Comparison of ENCODE assay signal across 13 cellular contexts in the genomic region with DNA sequence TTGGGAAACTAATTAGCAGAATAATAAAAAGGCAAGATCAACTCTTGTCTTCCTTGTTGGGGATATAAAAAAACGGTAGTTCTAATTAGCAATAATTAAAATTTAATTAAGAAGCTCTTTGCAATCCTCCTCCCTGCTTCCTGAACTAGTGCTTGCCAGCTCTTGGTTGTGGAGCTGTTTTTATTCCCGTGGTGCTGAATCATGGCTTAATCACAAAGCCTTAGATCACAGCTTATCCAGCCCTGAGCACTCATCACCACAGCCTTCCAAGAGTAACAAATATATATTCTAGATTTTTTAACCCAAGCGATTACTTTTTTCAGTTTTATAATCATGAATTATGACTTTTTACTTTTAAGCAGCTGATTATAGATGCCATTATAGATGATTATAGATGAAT.
A peak's percentile ranks its signal among the peaks of the same experiment; 100 is the strongest.
DNase-seq lines count a peak whose midpoint lies in the region; ATAC-seq, FAIRE-seq and TF ChIP-seq lines count a peak whose summit lies in the region.
"Had no signal": no experiment of that assay in that cellular context is flagged by ENCODE, and none has a peak within 500 bp of the region (broad histone marks: within the 10 kb centered on the region; RNA-seq: fewer than 3 reads in every experiment).

No MANE protein-coding gene starts in this region.

- no peak overlapping the region for H4K5ac ChIP-seq in H1 (ENCODE audit: insufficient read length, low read depth, low read length)

- TF ChIP-seq CTCF in H1 (IDR thresholded peaks at IDR 0.05; ENCODE audit: control extremely low read depth in 1 of 3, insufficient read depth in 1 of 3, low read depth in 1 of 3, low read length in 3 of 3), result no peak
- no peak for TF ChIP-seq CTCF in neural progenitor cell (IDR thresholded peaks at IDR 0.05)

- no peak for TF ChIP-seq RAD21 in H1 (IDR thresholded peaks at IDR 0.05 in 1 of 2, conservative IDR thresholded peaks at IDR 0.05 in 1 of 2; ENCODE audit: low read depth in 2 of 2, low read length in 2 of 2)

- no peak overlapping the region for H3K14ac ChIP-seq in H1 (ENCODE audit: insufficient read length)

- H3K4ac ChIP-seq in H1 (replicated peaks; ENCODE audit: insufficient read length, low read depth, low read length), result no peak overlapping the region

- no peaks in the 10 kb centered on the region for H3K36me3 Mint-ChIP-seq in neural progenitor cell
- H3K36me3 Mint-ChIP-seq in activated CD8-positive, alpha-beta T cell treated with anti-CD3 and anti-CD28 coated beads, Interleukin-2, amount 10 ng/mL, durations not matched to agents 7 days and 5 days (ENCODE audit: low read depth), result no peaks in the 10 kb centered on the region
- H3K36me3 Mint-ChIP-seq: activated CD8-positive, alpha-beta memory T cell treated with anti-CD3 and anti-CD28 coated beads, Interleukin-2, amount 10 ng/mL, durations not matched to agents 7 days and 5 days had no signal

- DNase-seq in DMS53 (lab: John Stamatoyannopoulos, UW), result peak; percentile 1
- no peak for DNase-seq in DMS53 treated with DMSO at 0.1 percent for 48 hours (lab: John Stamatoyannopoulos, UW; ENCODE audit: unreplicated experiment)
- DNase-seq in NT2/D1 (ENCODE audit: low read depth, low spot score), result peak; percentile 3
- no peak for DNase-seq in H1 (ENCODE audit: low read depth in 1 of 2, low spot score in 2 of 2)
- DNase-seq in neural progenitor cell (ENCODE audit: low spot score), result peak; percentile 49
- no peak for DNase-seq in T-helper 9 cell
- no peak for DNase-seq in NCI-H187 (lab: John Stamatoyannopoulos, UW)
- no peak for DNase-seq in activated CD8-positive, alpha-beta T cell treated with anti-CD3 and anti-CD28 coated beads, Interleukin-2, amount 10 ng/mL, durations not matched to agents 7 days and 5 days
- DNase-seq: 8988T; activated CD8-positive, alpha-beta memory T cell treated with anti-CD3 and anti-CD28 coated beads, Interleukin-2, amount 10 ng/mL, durations not matched to agents 7 days and 5 days; body of pancreas; NCI-H2107 had no signal

- no peaks in the 10 kb centered on the region for H3F3A ChIP-seq in neural progenitor cell (ENCODE audit: low read depth)

- no peak for FAIRE-seq in H1 (lab: Jason Lieb, UNC)

- no peak overlapping the region for H2BK12ac ChIP-seq in H1 (ENCODE audit: low read depth, low read length)

- no peak for TF ChIP-seq EP300 in H1 (IDR thresholded peaks at IDR 0.05; ENCODE audit: borderline replicate concordance in 1 of 2, low read depth in 2 of 2, low read length in 2 of 2)

- H3K9ac ChIP-seq in NT2/D1 (ENCODE audit: insufficient read length, low read depth), result no peak overlapping the region
- no peak overlapping the region for H3K9ac ChIP-seq in H1 (replicated peaks in 1 of 4; ENCODE audit: extremely low read depth in 1 of 4, low read depth in 3 of 4, low read length in 3 of 4)
- no peak overlapping the region for H3K9ac ChIP-seq in neural progenitor cell

- peaks cover 4% of the 10 kb centered on the region for H3K27me3 ChIP-seq in NT2/D1 (ENCODE audit: insufficient read depth, insufficient read length)
- H3K27me3 ChIP-seq in H1 (replicated peaks in 1 of 4; ENCODE audit: control insufficient read depth in 3 of 4, extremely low read depth in 1 of 4, insufficient read depth in 3 of 4, low read length in 3 of 4), result no peaks in the 10 kb centered on the region
- H3K27me3 ChIP-seq in neural progenitor cell, result peaks cover 9% of the 10 kb centered on the region
- H3K27me3 ChIP-seq: body of pancreas had no signal

- H4K20me1 ChIP-seq in H1 (replicated peaks in 1 of 2; ENCODE audit: control insufficient read depth in 1 of 2, insufficient read depth in 2 of 2, low read length in 2 of 2) (no peaks in the 10 kb centered on the region), neural progenitor cell (ENCODE audit: low read depth) (no peaks in the 10 kb centered on the region)

- ATAC-seq in activated CD8-positive, alpha-beta T cell treated with anti-CD3 and anti-CD28 coated beads, Interleukin-2, amount 10 ng/mL, durations not matched to agents 7 days and 5 days, result no peak
- ATAC-seq: activated CD8-positive, alpha-beta memory T cell treated with anti-CD3 and anti-CD28 coated beads, Interleukin-2, amount 10 ng/mL, durations not matched to agents 7 days and 5 days; body of pancreas had no signal

- no peaks in the 10 kb centered on the region for H3K36me3 ChIP-seq in NT2/D1 (ENCODE audit: insufficient read depth, insufficient read length, low read length)
- no peaks in the 10 kb centered on the region for H3K36me3 ChIP-seq in H1 (ENCODE audit: control insufficient read depth in 2 of 4, insufficient read depth in 4 of 4, low read length in 3 of 4)
- H3K36me3 ChIP-seq in neural progenitor cell, result no peaks in the 10 kb centered on the region

- H3K23me2 ChIP-seq in H1 (ENCODE audit: low read depth, low read length), result no peaks in the 10 kb centered on the region

- no peak overlapping the region for H3K27ac ChIP-seq in H1 (ENCODE audit: low read depth, low read length)
- no peak overlapping the region for H3K27ac ChIP-seq in neural progenitor cell
- H3K27ac ChIP-seq: body of pancreas had no signal

- 11% methylated on average over 3 of the region's 3 CpGs; no CpG with 5 or more reads in 1 of the 2 experiments for WGBS in H1 (ENCODE audit: extremely low coverage in 1 of 2, insufficient coverage in 1 of 2, insufficient read length in 1 of 2, insufficient replicate concordance in 2 of 2, low coverage in 1 of 2, low lambda C conversion rate in 2 of 2, missing lambda C conversion rate in 1 of 2), 2 experiments

- H2BK20ac ChIP-seq in H1 (ENCODE audit: low read length), result no peak overlapping the region

- H4K91ac ChIP-seq in H1 (replicated peaks; ENCODE audit: insufficient read length, low read length), result no peak overlapping the region

- H3K9me3 ChIP-seq in NT2/D1 (ENCODE audit: insufficient read depth, low read length), result no peaks in the 10 kb centered on the region
- peaks cover 0 to 4% of the 10 kb centered on the region in 2 experiments; a peak in 1 of 4 replicates for H3K9me3 ChIP-seq in H1 (ENCODE audit: insufficient read depth in 2 of 2, low read depth in 1 of 2, low read length in 1 of 2)
- no peaks in the 10 kb centered on the region for H3K9me3 ChIP-seq in neural progenitor cell (ENCODE audit: low read depth)
- H3K9me3 ChIP-seq: body of pancreas had no signal

- CTCF ChIA-PET in H1 (lab: Charles Lee; ENCODE audit: partially characterized antibody), result interaction anchor here (1.1 to 3.5 kb wide), 3 partner anchors 9 to 32 kb away, joined by 3 to 10 read pairs (median 3); no protein-coding TSS in a partner anchor
- CTCF ChIA-PET in activated CD8-positive, alpha-beta T cell treated with anti-CD3 and anti-CD28 coated beads, Interleukin-2, amount 10 ng/mL, durations not matched to agents 7 days and 5 days (lab: Charles Lee), result no interaction called here

- no peaks in the 10 kb centered on the region for H3K79me1 ChIP-seq in H1 (ENCODE audit: low read depth, low read length)

- no peak overlapping the region for H3K18ac ChIP-seq in H1 (ENCODE audit: extremely low read depth, low read length)

- no peak overlapping the region for H3K27ac Mint-ChIP-seq in neural progenitor cell
- no peak overlapping the region for H3K27ac Mint-ChIP-seq in activated CD8-positive, alpha-beta T cell treated with anti-CD3 and anti-CD28 coated beads, Interleukin-2, amount 10 ng/mL, durations not matched to agents 7 days and 5 days
- H3K27ac Mint-ChIP-seq: activated CD8-positive, alpha-beta memory T cell treated with anti-CD3 and anti-CD28 coated beads, Interleukin-2, amount 10 ng/mL, durations not matched to agents 7 days and 5 days had no signal

- TF ChIP-seq POLR2A in H1 (IDR thresholded peaks at IDR 0.05; ENCODE audit: control extremely low read depth in 1 of 2, low read depth in 2 of 2, low read length in 2 of 2), result no peak

- H3K79me2 ChIP-seq in H1 (ENCODE audit: control insufficient read depth in 1 of 2, insufficient read depth in 2 of 2, low read length in 2 of 2) (no peaks in the 10 kb centered on the region), neural progenitor cell (ENCODE audit: low read depth) (no peaks in the 10 kb centered on the region)

- no peak overlapping the region for H4K8ac ChIP-seq in H1 (ENCODE audit: extremely low read depth, insufficient read depth, low read length)

- H3K27me3 Mint-ChIP-seq in neural progenitor cell (ENCODE audit: insufficient read depth, low read depth), result peaks cover 5% of the 10 kb centered on the region
- peaks cover 19% of the 10 kb centered on the region for H3K27me3 Mint-ChIP-seq in activated CD8-positive, alpha-beta T cell treated with anti-CD3 and anti-CD28 coated beads, Interleukin-2, amount 10 ng/mL, durations not matched to agents 7 days and 5 days (ENCODE audit: low read depth)

- no peak overlapping the region for H2BK120ac ChIP-seq in H1 (replicated peaks; ENCODE audit: low read depth, low read length)

- no peak overlapping the region for H2BK5ac ChIP-seq in H1 (ENCODE audit: low read depth, low read length)

- no peak overlapping the region for H3K4me3 ChIP-seq in NT2/D1 (ENCODE audit: insufficient read length, low read depth)
- H3K4me3 ChIP-seq in H1 (ENCODE audit: extremely low read depth in 1 of 4, insufficient read depth in 2 of 4, low read depth in 3 of 4, low read length in 4 of 4), result no peak overlapping the region
- no peak overlapping the region for H3K4me3 ChIP-seq in neural progenitor cell
- H3K4me3 ChIP-seq: body of pancreas, smooth muscle cell had no signal

- no peak overlapping the region for H3K4me3 Mint-ChIP-seq in neural progenitor cell
- H3K4me3 Mint-ChIP-seq in activated CD8-positive, alpha-beta T cell treated with anti-CD3 and anti-CD28 coated beads, Interleukin-2, amount 10 ng/mL, durations not matched to agents 7 days and 5 days, result no peak overlapping the region
- H3K4me3 Mint-ChIP-seq: activated CD8-positive, alpha-beta memory T cell treated with anti-CD3 and anti-CD28 coated beads, Interleukin-2, amount 10 ng/mL, durations not matched to agents 7 days and 5 days had no signal

- H3K56ac ChIP-seq in H1 (replicated peaks; ENCODE audit: insufficient read length, low read depth, low read length), result no peak overlapping the region

- H3K4me2 ChIP-seq in H1 (ENCODE audit: insufficient read depth in 1 of 2, low read depth in 2 of 2, low read length in 2 of 2) (no peak overlapping the region), neural progenitor cell (no peak overlapping the region)
- H3K4me2 ChIP-seq: smooth muscle cell had no signal

- H2AK5ac ChIP-seq in H1 (ENCODE audit: low read depth, low read length), result no peak overlapping the region

- H3K23ac ChIP-seq in H1 (ENCODE audit: insufficient read length), result no peak overlapping the region

- no peak overlapping the region for H2BK15ac ChIP-seq in H1 (ENCODE audit: low read length)

- no peaks in the 10 kb centered on the region for H3K9me3 Mint-ChIP-seq in neural progenitor cell
- no peaks in the 10 kb centered on the region for H3K9me3 Mint-ChIP-seq in activated CD8-positive, alpha-beta T cell treated with anti-CD3 and anti-CD28 coated beads, Interleukin-2, amount 10 ng/mL, durations not matched to agents 7 days and 5 days (ENCODE audit: insufficient read depth)

- no peaks in the 10 kb centered on the region for H3K4me1 Mint-ChIP-seq in neural progenitor cell
- H3K4me1 Mint-ChIP-seq in activated CD8-positive, alpha-beta T cell treated with anti-CD3 and anti-CD28 coated beads, Interleukin-2, amount 10 ng/mL, durations not matched to agents 7 days and 5 days (ENCODE audit: low read depth), result no peaks in the 10 kb centered on the region
- H3K4me1 Mint-ChIP-seq: activated CD8-positive, alpha-beta memory T cell treated with anti-CD3 and anti-CD28 coated beads, Interleukin-2, amount 10 ng/mL, durations not matched to agents 7 days and 5 days had no signal

- H2AFZ ChIP-seq in H1 (ENCODE audit: low read length) (no peak overlapping the region), neural progenitor cell (replicated peaks) (no peak overlapping the region)

- POLR2A ChIA-PET in H1 (lab: Charles Lee; ENCODE audit: partially characterized antibody), result interaction anchor here (1.0 kb wide), 1 partner anchor 356 kb away, joined by 3 read pairs; no protein-coding TSS in a partner anchor
- POLR2A ChIA-PET in activated CD8-positive, alpha-beta T cell treated with anti-CD3 and anti-CD28 coated beads, Interleukin-2, amount 10 ng/mL, durations not matched to agents 7 days and 5 days (lab: Charles Lee), result no interaction called here

- H3K4me1 ChIP-seq in NT2/D1 (ENCODE audit: insufficient read depth, insufficient read length), result no peaks in the 10 kb centered on the region
- no peaks in the 10 kb centered on the region for H3K4me1 ChIP-seq in H1 (replicated peaks in 1 of 4; ENCODE audit: control insufficient read depth in 3 of 4, insufficient read depth in 4 of 4, low read length in 3 of 4)
- H3K4me1 ChIP-seq in neural progenitor cell, result peaks cover 3% of the 10 kb centered on the region
- H3K4me1 ChIP-seq: body of pancreas had no signal

Comparison
In these comparisons a context has a peak if more than half of its experiments do, and no peak if none do; other contexts are left out.
1. DNase-seq: peak in DMS53 (single experiment), NT2/D1 (single experiment) and neural progenitor cell (single experiment); none in DMS53 treated with DMSO at 0.1 percent for 48 hours (single experiment), H1 (0 of 2), T-helper 9 cell (single experiment), NCI-H187 (0 of 2) and activated CD8-positive, alpha-beta T cell treated with anti-CD3 and anti-CD28 coated beads, Interleukin-2, amount 10 ng/mL, durations not matched to agents 7 days and 5 days (single experiment).